ENCODE assay signal across 14 cellular contexts in genomic region chr13:101018720-101019119, GRCh38.
DNase-seq lines count a peak whose midpoint lies in the region; ATAC-seq and TF ChIP-seq lines count a peak whose summit lies in the region.
"Had no signal": no experiment of that assay in that cellular context is flagged by ENCODE, and none has a peak within 500 bp of the region (broad histone marks: within the 10 kb centered on the region; RNA-seq: fewer than 3 reads in every experiment).

No MANE protein-coding gene starts in this region.

- H3K4me3 ChIP-seq in RWPE2 (ENCODE audit: severe bottlenecking) (no peak overlapping the region), fibroblast of lung (replicated peaks in 1 of 4; ENCODE audit: control extremely low read depth in 1 of 4, insufficient read depth in 1 of 4, low read depth in 3 of 4, low read length in 4 of 4) (no peak overlapping the region), trophoblast cell (ENCODE audit: low read depth, low read length) (no peak overlapping the region)

- H2BK5ac ChIP-seq in trophoblast cell (ENCODE audit: low read depth, low read length, poor library complexity): no peak overlapping the region

- intact Hi-C loops in left ventricle myocardium superior (cut with micrococcal nuclease): no loop called here

- H3K14ac ChIP-seq in trophoblast cell (ENCODE audit: low read length): no peak overlapping the region

- in situ Hi-C loops in KBM-7 (cut with MboI; ENCODE audit: low pct_unique_long_range_greater_than_20kb, low sequenced_read_pairs): no loop called here

- H3K9me3 ChIP-seq in RWPE2 (ENCODE audit: severe bottlenecking) (no peaks in the 10 kb centered on the region), fibroblast of lung (ENCODE audit: control insufficient read depth, insufficient read depth, low read depth, low read length) (no peaks in the 10 kb centered on the region), trophoblast cell (ENCODE audit: insufficient read depth, low read depth, low read length) (no peaks in the 10 kb centered on the region)

- no peak for TF ChIP-seq CTCF in RWPE2 (IDR thresholded peaks at IDR 0.05; ENCODE audit: poor library complexity, severe bottlenecking)
- no peak for TF ChIP-seq CTCF in fibroblast of lung (conservative IDR thresholded peaks at IDR 0.05 in 1 of 2, IDR thresholded peaks at IDR 0.05 in 1 of 2; ENCODE audit: low read depth in 1 of 2, low read length in 2 of 2)

- ATAC-seq in RWPE2 (ENCODE audit: low read depth): peak; percentile 95
- no peak for ATAC-seq in left ventricle myocardium superior
- ATAC-seq: naive thymus-derived CD8-positive, alpha-beta T cell had no signal

- H3K4me2 ChIP-seq in fibroblast of lung (ENCODE audit: extremely low read depth, insufficient read depth, low read length): no peak overlapping the region
- no peak overlapping the region for H3K4me2 ChIP-seq in trophoblast cell (ENCODE audit: low read length)

- no peak overlapping the region for H4K12ac ChIP-seq in trophoblast cell (ENCODE audit: low read depth, low read length)

- no peak overlapping the region for H4K8ac ChIP-seq in trophoblast cell (ENCODE audit: low read depth, low read length)

- H3K79me2 ChIP-seq in fibroblast of lung (ENCODE audit: control insufficient read depth, insufficient read depth, low read length): no peaks in the 10 kb centered on the region
- H3K79me2 ChIP-seq in trophoblast cell (ENCODE audit: control insufficient read depth, insufficient read depth, low read length, poor library complexity): no peaks in the 10 kb centered on the region

- H2BK120ac ChIP-seq in trophoblast cell (ENCODE audit: insufficient read depth, low read length, poor library complexity): no peak overlapping the region

- no CpG with 5 or more reads among the region's 7 CpGs for whole genome bisulfite sequencing in trophoblast cell (ENCODE audit: extremely low coverage, insufficient coverage, insufficient read length)

- H3K36me3 ChIP-seq in RWPE2 (ENCODE audit: low read depth) (no peaks in the 10 kb centered on the region), fibroblast of lung (ENCODE audit: control insufficient read depth, insufficient read depth, low read length) (no peaks in the 10 kb centered on the region), trophoblast cell (ENCODE audit: control insufficient read depth in 1 of 2, insufficient read depth in 2 of 2, low read length in 2 of 2) (no peaks in the 10 kb centered on the region)

- no peak overlapping the region for H4K91ac ChIP-seq in trophoblast cell (ENCODE audit: low read depth, low read length)

- no peak overlapping the region for H2BK12ac ChIP-seq in trophoblast cell (ENCODE audit: low read length)

- H3K18ac ChIP-seq in trophoblast cell (ENCODE audit: low read length): no peak overlapping the region

- H3K9ac ChIP-seq in fibroblast of lung (ENCODE audit: insufficient read depth, low read length) (no peak overlapping the region), trophoblast cell (ENCODE audit: low read length) (no peak overlapping the region)

- no peaks in the 10 kb centered on the region for H4K20me1 ChIP-seq in fibroblast of lung (ENCODE audit: control insufficient read depth, extremely low read depth, insufficient read depth, low read length)

- H3K4me1 ChIP-seq in RWPE2 (ENCODE audit: insufficient read depth, poor library complexity, severe bottlenecking) (no peaks in the 10 kb centered on the region), fibroblast of lung (ENCODE audit: control insufficient read depth, extremely low read depth, insufficient read depth, low read length) (no peaks in the 10 kb centered on the region), trophoblast cell (ENCODE audit: control insufficient read depth in 1 of 2, insufficient read depth in 2 of 2, low read length in 2 of 2) (peaks cover 7 to 8% of the 10 kb centered on the region in 2 experiments)

- DNase-seq in GM03348 (ENCODE audit: low spot score) (peak; percentile 61), RWPE2 (ENCODE audit: low spot score) (no peak), fibroblast of lung (ENCODE audit: low read depth in 2 of 2) (peak; percentile 0 to 87), trophoblast cell (peak; percentile 81 to 95), left ventricle myocardium superior (no peak), KBM-7 (no peak), OCI-M2 (lab: John Stamatoyannopoulos, UW; ENCODE audit: unreplicated experiment) (no peak), HuH-7.5 (ENCODE audit: low spot score) (no peak)
- DNase-seq: activated naive CD4-positive, alpha-beta T cell treated with anti-CD3 and anti-CD28 coated beads for 36 hours; CD4-positive, alpha-beta memory T cell; left cardiac atrium; MM.1S; naive thymus-derived CD8-positive, alpha-beta T cell; NCI-H446 treated with DMSO at 0.1 percent for 48 hours had no signal

- no peak overlapping the region for H2AFZ ChIP-seq in fibroblast of lung (ENCODE audit: low read length)
- H2AFZ ChIP-seq in trophoblast cell (ENCODE audit: insufficient read depth, low read length, poor library complexity): no peak overlapping the region

- H3K27me3 ChIP-seq in RWPE2 (ENCODE audit: insufficient read depth, poor library complexity, severe bottlenecking) (no peaks in the 10 kb centered on the region), fibroblast of lung (ENCODE audit: control insufficient read depth, insufficient read depth, low read length) (no peaks in the 10 kb centered on the region), trophoblast cell (ENCODE audit: insufficient read depth, low read length) (no peaks in the 10 kb centered on the region)

- H2AK5ac ChIP-seq in trophoblast cell (ENCODE audit: low read length): no peak overlapping the region

- no peak overlapping the region for H3K23ac ChIP-seq in trophoblast cell (ENCODE audit: low read length)

- no peak overlapping the region for H3K4ac ChIP-seq in trophoblast cell (ENCODE audit: low read depth, low read length)

- no peaks in the 10 kb centered on the region for H3K79me1 ChIP-seq in trophoblast cell (ENCODE audit: low read length)

- H3K27ac ChIP-seq in RWPE2 (ENCODE audit: poor library complexity, severe bottlenecking): no peak overlapping the region
- H3K27ac ChIP-seq in fibroblast of lung (ENCODE audit: insufficient read depth, low read length): peak overlapping the region; percentile 36
- H3K27ac ChIP-seq in trophoblast cell (ENCODE audit: low read depth, low read length): no peak overlapping the region

Comparison
In these comparisons a context has a peak if more than half of its experiments do, and no peak if none do; other contexts are left out.
1. DNase-seq: peak in GM03348 (single experiment), fibroblast of lung (2 of 2) and trophoblast cell (2 of 2); none in RWPE2 (single experiment), left ventricle myocardium superior (single experiment), KBM-7 (single experiment), OCI-M2 (single experiment) and HuH-7.5 (single experiment).